ENCODE assay signal across 9 cellular contexts in the genomic region with DNA sequence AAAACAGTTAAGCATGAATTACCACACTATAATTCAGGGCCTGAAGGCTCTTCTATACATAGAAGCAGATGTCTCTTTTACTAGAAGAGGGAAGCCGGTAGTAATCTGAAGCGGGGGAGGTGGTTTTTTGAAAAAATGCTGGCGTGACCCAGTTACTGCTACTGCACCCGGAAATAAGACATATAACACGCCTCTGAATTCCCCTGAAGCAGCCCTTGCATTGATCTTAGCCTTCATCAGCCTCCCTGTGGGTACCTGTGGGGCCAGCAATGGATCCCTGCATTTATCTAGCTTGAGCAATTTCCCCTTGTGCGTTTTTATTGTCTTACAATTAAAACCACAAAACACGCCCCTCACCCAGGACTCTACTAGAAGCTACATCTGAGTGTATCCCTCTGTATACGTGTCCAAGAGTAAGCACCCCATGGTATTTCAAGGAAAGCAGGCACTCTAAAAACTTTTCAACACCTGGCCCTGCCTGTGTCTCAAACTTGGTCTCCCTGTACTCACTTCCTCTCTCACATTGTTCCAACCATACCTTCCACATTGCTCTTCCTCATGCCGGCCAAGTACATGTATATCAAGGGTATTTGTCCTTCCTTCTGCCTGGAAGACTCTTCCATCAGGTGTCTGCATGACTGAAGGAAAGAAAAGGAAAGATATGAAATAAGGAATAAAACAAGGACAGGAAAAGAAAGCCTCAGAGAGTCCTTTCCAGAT.
DNase-seq lines count a peak whose midpoint lies in the region; ATAC-seq and TF ChIP-seq lines count a peak whose summit lies in the region.
"Had no signal": no experiment of that assay in that cellular context is flagged by ENCODE, and none has a peak within 500 bp of the region (broad histone marks: within the 10 kb centered on the region; RNA-seq: fewer than 3 reads in every experiment).

No MANE protein-coding gene starts in this region.

- H3K36me3 ChIP-seq in upper lobe of right lung = no peaks in the 10 kb centered on the region

- no peaks in the 10 kb centered on the region for H3K4me1 ChIP-seq in upper lobe of right lung

- no peaks in the 10 kb centered on the region for H3K9me3 ChIP-seq in upper lobe of right lung

- no peak for TF ChIP-seq CTCF in upper lobe of right lung (IDR thresholded peaks at IDR 0.05)

- no peak overlapping the region for H3K4me3 ChIP-seq in upper lobe of right lung

- ATAC-seq in GM21737 (IDR thresholded peaks at IDR 0.05; ENCODE audit: unreplicated experiment) = no peak
- ATAC-seq in HG02763 (IDR thresholded peaks at IDR 0.05; ENCODE audit: unreplicated experiment) = no peak
- ATAC-seq in upper lobe of right lung = no peak

- peak; percentile 4 for DNase-seq in EH (ENCODE audit: low read depth)
- DNase-seq in NOMO-1 (lab: John Stamatoyannopoulos, UW; ENCODE audit: unreplicated experiment in 2 of 2) = peak; percentile 50 to 73
- peak; percentile 53 to 57 for DNase-seq in activated T-cell treated with anti-CD3 and anti-CD28 coated beads, Interleukin-2, amount 50 U/mL, for 48 hours
- DNase-seq in stimulated activated CD4-positive, alpha-beta T cell treated with anti-CD3 and anti-CD28 coated beads, Interleukin-12 subunit alpha, Interleukin-12 subunit beta, amount 100 ng/mL, for 4 hours = peak; percentile 26
- DNase-seq in DMS153 (lab: John Stamatoyannopoulos, UW) = no peak
- no peak for DNase-seq in upper lobe of right lung
- DNase-seq: NCI-H526 had no signal

- H3K27ac ChIP-seq in upper lobe of right lung = no peak overlapping the region

- no peaks in the 10 kb centered on the region for H3K27me3 ChIP-seq in upper lobe of right lung

- intact Hi-C loops in upper lobe of right lung (cut with DNase I) = no loop called here

Comparison
In these comparisons a context has a peak if more than half of its experiments do, and no peak if none do; other contexts are left out.
1. DNase-seq: peak in EH (single experiment), NOMO-1 (2 of 2), activated T-cell treated with anti-CD3 and anti-CD28 coated beads, Interleukin-2, amount 50 U/mL, for 48 hours (2 of 2) and stimulated activated CD4-positive, alpha-beta T cell treated with anti-CD3 and anti-CD28 coated beads, Interleukin-12 subunit alpha, Interleukin-12 subunit beta, amount 100 ng/mL, for 4 hours (single experiment); none in DMS153 (single experiment) and upper lobe of right lung (single experiment).